ENCODE assay signal across 9 cellular contexts in genomic region chr19:1854032-1854541, GRCh38. TPM values are rescaled to one million over a fixed set of nuclear protein-coding genes. Genes with fewer than 3 reads are reported as not detected.
DNase-seq lines count a peak whose midpoint lies in the region; ATAC-seq, FAIRE-seq and TF ChIP-seq lines count a peak whose summit lies in the region.
"Had no signal": no experiment of that assay in that cellular context is flagged by ENCODE, and none has a peak within 500 bp of the region (broad histone marks: within the 10 kb centered on the region; RNA-seq: fewer than 3 reads in every experiment).

No MANE protein-coding gene starts in this region.

- POLR2A ChIA-PET in H1 (lab: Charles Lee; ENCODE audit: partially characterized antibody) = interaction anchor here (0.6 to 2.2 kb wide), 3 partner anchors 10 to 43 kb away, joined by 3 to 9 read pairs (median 7); no protein-coding TSS in a partner anchor

- H3K4me2 ChIP-seq in H1 (ENCODE audit: insufficient read depth in 1 of 2, low read depth in 2 of 2, low read length in 2 of 2) = peak overlapping the region; percentile 67 to 80; a peak in 1 of 4 replicates

- no peak for TF ChIP-seq POLR2A in H1 (IDR thresholded peaks at IDR 0.05; ENCODE audit: control extremely low read depth in 1 of 2, low read depth in 2 of 2, low read length in 2 of 2)

- TF ChIP-seq CTCF in C4-2B (conservative IDR thresholded peaks at IDR 0.05) (no peak), H1 (IDR thresholded peaks at IDR 0.05; ENCODE audit: control extremely low read depth in 1 of 3, insufficient read depth in 1 of 3, low read depth in 1 of 3, low read length in 3 of 3) (no peak), neutrophil (IDR thresholded peaks at IDR 0.05) (no peak), foreskin keratinocyte (conservative IDR thresholded peaks at IDR 0.05) (no peak)

- H3K9me3 ChIP-seq in NT2/D1 (ENCODE audit: insufficient read depth, low read length) = no peaks in the 10 kb centered on the region
- no peaks in the 10 kb centered on the region for H3K9me3 ChIP-seq in H1 (ENCODE audit: insufficient read depth in 2 of 2, low read depth in 1 of 2, low read length in 1 of 2)
- no peaks in the 10 kb centered on the region for H3K9me3 ChIP-seq in neutrophil

- H3K4me3 ChIP-seq in NT2/D1 (ENCODE audit: insufficient read length, low read depth) = peak overlapping the region; percentile 41
- no peak overlapping the region for H3K4me3 ChIP-seq in H1 (ENCODE audit: extremely low read depth in 1 of 4, insufficient read depth in 2 of 4, low read depth in 3 of 4, low read length in 4 of 4)
- H3K4me3 ChIP-seq in neutrophil (ENCODE audit: low read depth in 1 of 2, low read length in 1 of 2) = peak overlapping the region in 1 of 2 experiments; percentile 51

- 0 out of 2 replicates have a peak overlapping the region, but pooled peaks have one; percentile 75 for H2AK5ac ChIP-seq in H1 (ENCODE audit: low read depth, low read length)

- H3K27me3 ChIP-seq in NT2/D1 (ENCODE audit: insufficient read depth, insufficient read length) = no peaks in the 10 kb centered on the region
- H3K27me3 ChIP-seq in H1 (replicated peaks in 1 of 4; ENCODE audit: control insufficient read depth in 3 of 4, extremely low read depth in 1 of 4, insufficient read depth in 3 of 4, low read length in 3 of 4) = no peaks in the 10 kb centered on the region
- peaks cover 16% of the 10 kb centered on the region for H3K27me3 ChIP-seq in neutrophil
- no peaks in the 10 kb centered on the region for H3K27me3 ChIP-seq in foreskin keratinocyte

- H2AFZ ChIP-seq in H1 (ENCODE audit: low read length) = no peak overlapping the region

- no peak for ATAC-seq in GM18868 (IDR thresholded peaks at IDR 0.05; ENCODE audit: unreplicated experiment)
- no peak for ATAC-seq in foreskin keratinocyte

- DNase-seq in NT2/D1 (ENCODE audit: low read depth, low spot score) = no peak
- no peak for DNase-seq in H1 (ENCODE audit: low read depth in 1 of 2, low spot score in 2 of 2)
- no peak for DNase-seq in head of caudate nucleus
- DNase-seq in activated T-cell treated with anti-CD3 and anti-CD28 coated beads, Interleukin-2, amount 50 U/mL, for 1 hour = no peak
- no peak for DNase-seq in foreskin keratinocyte

- peaks cover 0 to 40% of the 10 kb centered on the region in 2 experiments; a peak in 3 of 4 replicates for H3K79me2 ChIP-seq in H1 (ENCODE audit: control insufficient read depth in 1 of 2, insufficient read depth in 2 of 2, low read length in 2 of 2)

- peak overlapping the region; percentile 75 for H4K8ac ChIP-seq in H1 (ENCODE audit: extremely low read depth, insufficient read depth, low read length)

- no peak overlapping the region for H4K5ac ChIP-seq in H1 (ENCODE audit: insufficient read length, low read depth, low read length)

- H3K9ac ChIP-seq in NT2/D1 (ENCODE audit: insufficient read length, low read depth) = peak overlapping the region; percentile 78
- no peak overlapping the region for H3K9ac ChIP-seq in H1 (replicated peaks in 1 of 4; ENCODE audit: extremely low read depth in 1 of 4, low read depth in 3 of 4, low read length in 3 of 4)

- peak overlapping the region; percentile 88 for H4K91ac ChIP-seq in H1 (replicated peaks; ENCODE audit: insufficient read length, low read length)

- no peak overlapping the region for H2BK12ac ChIP-seq in H1 (ENCODE audit: low read depth, low read length)

- H3K18ac ChIP-seq in H1 (ENCODE audit: extremely low read depth, low read length) = no peak overlapping the region

- peak overlapping the region; percentile 93; the same call in 1 of the 2 replicates for H2BK5ac ChIP-seq in H1 (ENCODE audit: low read depth, low read length)

- H2BK120ac ChIP-seq in H1 (replicated peaks; ENCODE audit: low read depth, low read length) = no peak overlapping the region

- H3K23ac ChIP-seq in H1 (ENCODE audit: insufficient read length) = no peak overlapping the region

- H3K27ac ChIP-seq in C4-2B = peak overlapping the region; percentile 51; the same call in 1 of the 2 replicates
- H3K27ac ChIP-seq in H1 (ENCODE audit: low read depth, low read length) = no peak overlapping the region
- H3K27ac ChIP-seq in neutrophil = peak overlapping the region; percentile 98
- H3K27ac ChIP-seq in foreskin keratinocyte = no peak overlapping the region

- peak overlapping the region; percentile 69 for H3K4ac ChIP-seq in H1 (replicated peaks; ENCODE audit: insufficient read length, low read depth, low read length)

- peaks cover 6% of the 10 kb centered on the region; the same call in 1 of the 2 replicates for H3K23me2 ChIP-seq in H1 (ENCODE audit: low read depth, low read length)

- H3K36me3 ChIP-seq in NT2/D1 (ENCODE audit: insufficient read depth, insufficient read length, low read length) = peaks cover 19% of the 10 kb centered on the region
- no peaks in the 10 kb centered on the region for H3K36me3 ChIP-seq in H1 (ENCODE audit: control insufficient read depth in 2 of 4, insufficient read depth in 4 of 4, low read length in 3 of 4)
- H3K36me3 ChIP-seq in neutrophil = peaks cover 9% of the 10 kb centered on the region

- CTCF ChIA-PET in H1 (lab: Charles Lee; ENCODE audit: partially characterized antibody) = interaction anchor here (0.6 to 2.5 kb wide), 9 partner anchors 11 to 448 kb away, joined by 3 to 13 read pairs (median 3); no protein-coding TSS in a partner anchor

- no peak overlapping the region for H2BK15ac ChIP-seq in H1 (ENCODE audit: low read length)

- TF ChIP-seq RAD21 in H1 (IDR thresholded peaks at IDR 0.05 in 1 of 2, conservative IDR thresholded peaks at IDR 0.05 in 1 of 2; ENCODE audit: low read depth in 2 of 2, low read length in 2 of 2) = no peak

- no peak for FAIRE-seq in H1 (lab: Jason Lieb, UNC)
- FAIRE-seq: HTR-8/SVneo had no signal

- H2BK20ac ChIP-seq in H1 (ENCODE audit: low read length) = no peak overlapping the region

- peaks cover 22 to 24% of the 10 kb centered on the region in 2 experiments for H4K20me1 ChIP-seq in H1 (replicated peaks in 1 of 2; ENCODE audit: control insufficient read depth in 1 of 2, insufficient read depth in 2 of 2, low read length in 2 of 2)

- intact Hi-C loops in head of caudate nucleus (cut with DNase I) = no loop called here

- peaks cover 19% of the 10 kb centered on the region for H3K79me1 ChIP-seq in H1 (ENCODE audit: low read depth, low read length)

- no peak overlapping the region for H3K14ac ChIP-seq in H1 (ENCODE audit: insufficient read length)

- TF ChIP-seq EP300 in H1 (IDR thresholded peaks at IDR 0.05; ENCODE audit: borderline replicate concordance in 1 of 2, low read depth in 2 of 2, low read length in 2 of 2) = no peak

- H3K56ac ChIP-seq in H1 (replicated peaks; ENCODE audit: insufficient read length, low read depth, low read length) = no peak overlapping the region

- H3K4me1 ChIP-seq in NT2/D1 (ENCODE audit: insufficient read depth, insufficient read length) (peaks cover 41% of the 10 kb centered on the region), H1 (replicated peaks in 1 of 4; ENCODE audit: control insufficient read depth in 3 of 4, insufficient read depth in 4 of 4, low read length in 3 of 4) (peaks cover 0 to 52% (median 43%) of the 10 kb centered on the region in 4 experiments; a peak in 6 of 7 replicates), neutrophil (ENCODE audit: control insufficient read depth in 1 of 2, insufficient read depth in 1 of 2, low read depth in 1 of 2, low read length in 1 of 2) (peaks cover 76 to 87% of the 10 kb centered on the region in 2 experiments), foreskin keratinocyte (peaks cover 21% of the 10 kb centered on the region)

- WGBS in H1 (ENCODE audit: extremely low coverage in 1 of 2, insufficient coverage in 1 of 2, insufficient read length in 1 of 2, insufficient replicate concordance in 2 of 2, low coverage in 1 of 2, low lambda C conversion rate in 2 of 2, missing lambda C conversion rate in 1 of 2), 2 experiments = 84% methylated on average over 5 of the region's 16 CpGs; no CpG with 5 or more reads in 1 of the 2 experiments

RNA-seq across cellular contexts. Expression of gene REXO1, which starts 5.8 kb away (rescaled TPM):
- 42.4 and 44.3 TPM in 2 replicates for total RNA-seq in H1 (2021; fragmentation: NEBNext Ultra II Directional; extraction: Animal tissue kit (Norgen Biotek cat#: 25700))
- polyA plus RNA-seq in H1 (2011; rRNA removed) (44.3 and 69.6 TPM in 2 replicates), foreskin keratinocyte (21.0 and 21.8 TPM in 2 replicates)
- 21.3 TPM for polyA plus RNA-seq in H1 (2011; cell fraction: cytosol; rRNA removed)
- polyA plus RNA-seq in H1 (2011; cell fraction: nucleus; rRNA removed) = 69.2 TPM
- 35.1 to 44.9 TPM (median 43.7 TPM) in 4 replicates for polyA plus RNA-seq in H1 (2012, experiment 1 of 2)
- polyA plus RNA-seq in H1 (2012, experiment 2 of 2) = 33.4 TPM
- 22.8 TPM for polyA plus RNA-seq in H1 (2013, experiment 1 of 2)
- 21.3 TPM for polyA plus RNA-seq in H1 (2013, experiment 2 of 2)
- 18.8 and 19.5 TPM in 2 replicates for polyA minus RNA-seq in H1 (2011; rRNA and poly(A)+ RNA removed)
- 24.8 TPM for polyA minus RNA-seq in H1 (2011; cell fraction: cytosol; rRNA and poly(A)+ RNA removed)
- 20.1 TPM for polyA minus RNA-seq in H1 (2011; cell fraction: nucleus; rRNA and poly(A)+ RNA removed)
- total RNA-seq in foreskin keratinocyte = 21.6 and 23.8 TPM in 2 replicates

RNA-seq across cellular contexts. Expression of gene KLF16, which starts 9.3 kb away (rescaled TPM):
- 45.9 and 53.2 TPM in 2 replicates for total RNA-seq in H1 (2021; fragmentation: NEBNext Ultra II Directional; extraction: Animal tissue kit (Norgen Biotek cat#: 25700))
- polyA plus RNA-seq in H1 (2011; rRNA removed) (14.3 and 44.7 TPM in 2 replicates), foreskin keratinocyte (28.7 and 29.0 TPM in 2 replicates)
- polyA plus RNA-seq in H1 (2011; cell fraction: cytosol; rRNA removed) = 15.0 TPM
- 29.0 TPM for polyA plus RNA-seq in H1 (2011; cell fraction: nucleus; rRNA removed)
- polyA plus RNA-seq in H1 (2012, experiment 1 of 2) = 15.6 to 26.7 TPM (median 23.8 TPM) in 4 replicates
- polyA plus RNA-seq in H1 (2012, experiment 2 of 2) = 21.5 TPM
- 27.2 TPM for polyA plus RNA-seq in H1 (2013, experiment 1 of 2)
- polyA plus RNA-seq in H1 (2013, experiment 2 of 2) = 28.5 TPM
- polyA minus RNA-seq in H1 (2011; rRNA and poly(A)+ RNA removed) = 1.1 and 2.2 TPM in 2 replicates
- polyA minus RNA-seq in H1 (2011; cell fraction: cytosol; rRNA and poly(A)+ RNA removed) = 32.1 TPM
- 10.4 TPM for polyA minus RNA-seq in H1 (2011; cell fraction: nucleus; rRNA and poly(A)+ RNA removed)
- 19.0 and 20.7 TPM in 2 replicates for total RNA-seq in foreskin keratinocyte

RNA-seq across cellular contexts. Expression of gene ABHD17A, which starts 31.2 kb away (rescaled TPM):
- 41.2 and 45.3 TPM in 2 replicates for total RNA-seq in H1 (2021; fragmentation: NEBNext Ultra II Directional; extraction: Animal tissue kit (Norgen Biotek cat#: 25700))
- polyA plus RNA-seq in H1 (2011; rRNA removed) (87.4 and 98.0 TPM in 2 replicates), foreskin keratinocyte (69.0 and 76.6 TPM in 2 replicates)
- 60.4 TPM for polyA plus RNA-seq in H1 (2011; cell fraction: cytosol; rRNA removed)
- 86.1 TPM for polyA plus RNA-seq in H1 (2011; cell fraction: nucleus; rRNA removed)
- 15.8 to 35.0 TPM (median 33.1 TPM) in 4 replicates for polyA plus RNA-seq in H1 (2012, experiment 1 of 2)
- polyA plus RNA-seq in H1 (2012, experiment 2 of 2) = 33.7 TPM
- polyA plus RNA-seq in H1 (2013, experiment 1 of 2) = 35.1 TPM
- 34.7 TPM for polyA plus RNA-seq in H1 (2013, experiment 2 of 2)
- 8.1 and 11.4 TPM in 2 replicates for polyA minus RNA-seq in H1 (2011; rRNA and poly(A)+ RNA removed)
- 24.5 TPM for polyA minus RNA-seq in H1 (2011; cell fraction: cytosol; rRNA and poly(A)+ RNA removed)
- 18.1 TPM for polyA minus RNA-seq in H1 (2011; cell fraction: nucleus; rRNA and poly(A)+ RNA removed)
- 49.1 and 50.3 TPM in 2 replicates for total RNA-seq in foreskin keratinocyte

RNA-seq across cellular contexts. Expression of gene ATP8B3, which starts 42.0 kb away (rescaled TPM):
- total RNA-seq in H1 (2021; fragmentation: NEBNext Ultra II Directional; extraction: Animal tissue kit (Norgen Biotek cat#: 25700)) = 2.9 and 4.1 TPM in 2 replicates
- polyA plus RNA-seq in H1 (2011; rRNA removed) (9.3 and 10.0 TPM in 2 replicates), foreskin keratinocyte (0.47 and 0.51 TPM in 2 replicates)
- 9.1 TPM for polyA plus RNA-seq in H1 (2011; cell fraction: cytosol; rRNA removed)
- polyA plus RNA-seq in H1 (2011; cell fraction: nucleus; rRNA removed) = 19.8 TPM
- 4.2 to 8.7 TPM (median 7.7 TPM) in 4 replicates for polyA plus RNA-seq in H1 (2012, experiment 1 of 2)
- polyA plus RNA-seq in H1 (2012, experiment 2 of 2) = 4.7 TPM
- polyA plus RNA-seq in H1 (2013, experiment 1 of 2) = 5.4 TPM
- polyA plus RNA-seq in H1 (2013, experiment 2 of 2) = 4.9 TPM
- 4.7 and 7.9 TPM in 2 replicates for polyA minus RNA-seq in H1 (2011; rRNA and poly(A)+ RNA removed)
- 5.4 TPM for polyA minus RNA-seq in H1 (2011; cell fraction: cytosol; rRNA and poly(A)+ RNA removed)
- 5.2 TPM for polyA minus RNA-seq in H1 (2011; cell fraction: nucleus; rRNA and poly(A)+ RNA removed)
- 1.1 and 1.3 TPM in 2 replicates for total RNA-seq in foreskin keratinocyte

RNA-seq across cellular contexts. Expression of gene ADAT3, which starts 51.1 kb away (rescaled TPM):
- total RNA-seq in H1 (2021; fragmentation: NEBNext Ultra II Directional; extraction: Animal tissue kit (Norgen Biotek cat#: 25700)) = 10.2 and 10.8 TPM in 2 replicates
- polyA plus RNA-seq in H1 (2011; rRNA removed) = 5.4 and 9.8 TPM in 2 replicates
- 3.8 TPM for polyA plus RNA-seq in H1 (2011; cell fraction: cytosol; rRNA removed)
- 8.3 TPM for polyA plus RNA-seq in H1 (2011; cell fraction: nucleus; rRNA removed)
- 2.4 to 6.3 TPM (median 5.5 TPM) in 4 replicates for polyA plus RNA-seq in H1 (2012, experiment 1 of 2)
- polyA plus RNA-seq in H1 (2012, experiment 2 of 2) = 4.1 TPM
- 7.0 TPM for polyA plus RNA-seq in H1 (2013, experiment 1 of 2)
- polyA plus RNA-seq in H1 (2013, experiment 2 of 2) = 6.6 TPM
- polyA minus RNA-seq in H1 (2011; rRNA and poly(A)+ RNA removed) = 1.0 TPM in 1 of 2 replicates, not detected in the other
- 7.4 TPM for polyA minus RNA-seq in H1 (2011; cell fraction: cytosol; rRNA and poly(A)+ RNA removed)
- 7.8 TPM for polyA minus RNA-seq in H1 (2011; cell fraction: nucleus; rRNA and poly(A)+ RNA removed)
- total RNA-seq in foreskin keratinocyte = 2.7 and 3.2 TPM in 2 replicates
- polyA plus RNA-seq in foreskin keratinocyte = 3.8 and 4.8 TPM in 2 replicates

Comparison
In these comparisons a context has a peak if more than half of its experiments do, and no peak if none do; other contexts are left out.
1. H3K27ac ChIP-seq: peak in C4-2B (single experiment) and neutrophil (single experiment); none in H1 (single experiment) and foreskin keratinocyte (single experiment).